ENCODE assay signal across 1 cellular context in genomic region chr3:183637106-183637486, GRCh38.
TF ChIP-seq lines count a peak whose summit lies in the region.

No MANE protein-coding gene starts in this region.

TF ChIP-seq in liver, 16 proteins besides CTCF, POLR2A, EP300 and RAD21 (continued from another document):
- TF ChIP-seq, protein P1, sequence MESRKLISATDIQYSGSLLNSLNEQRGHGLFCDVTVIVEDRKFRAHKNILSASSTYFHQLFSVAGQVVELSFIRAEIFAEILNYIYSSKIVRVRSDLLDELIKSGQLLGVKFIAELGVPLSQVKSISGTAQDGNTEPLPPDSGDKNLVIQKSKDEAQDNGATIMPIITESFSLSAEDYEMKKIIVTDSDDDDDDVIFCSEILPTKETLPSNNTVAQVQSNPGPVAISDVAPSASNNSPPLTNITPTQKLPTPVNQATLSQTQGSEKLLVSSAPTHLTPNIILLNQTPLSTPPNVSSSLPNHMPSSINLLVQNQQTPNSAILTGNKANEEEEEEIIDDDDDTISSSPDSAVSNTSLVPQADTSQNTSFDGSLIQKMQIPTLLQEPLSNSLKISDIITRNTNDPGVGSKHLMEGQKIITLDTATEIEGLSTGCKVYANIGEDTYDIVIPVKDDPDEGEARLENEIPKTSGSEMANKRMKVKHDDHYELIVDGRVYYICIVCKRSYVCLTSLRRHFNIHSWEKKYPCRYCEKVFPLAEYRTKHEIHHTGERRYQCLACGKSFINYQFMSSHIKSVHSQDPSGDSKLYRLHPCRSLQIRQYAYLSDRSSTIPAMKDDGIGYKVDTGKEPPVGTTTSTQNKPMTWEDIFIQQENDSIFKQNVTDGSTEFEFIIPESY (IDR thresholded peaks at IDR 0.05): no peak
- TF ChIP-seq HNF4G (IDR thresholded peaks at IDR 0.05) (no peak), YY1 (IDR thresholded peaks at IDR 0.05) (no peak), FOXA2 (IDR thresholded peaks at IDR 0.05) (no peak), RXRA (IDR thresholded peaks at IDR 0.05) (no peak), SP1 (IDR thresholded peaks at IDR 0.05) (no peak)
